In genomic region chr1:216809649-216810048, GRCh38 we compare ENCODE assay signal across 3 cellular contexts.
"Had no signal": no experiment of that assay in that cellular context is flagged by ENCODE, and none has a peak within 500 bp of the region (broad histone marks: within the 10 kb centered on the region; RNA-seq: fewer than 3 reads in every experiment).

No MANE protein-coding gene starts in this region.

- DNase-seq: GDM1, GF-D8 had no signal

- H3K4me3 ChIP-seq: GM12878 had no signal

- ATAC-seq: GM12878 had no signal
